In the genomic region with DNA sequence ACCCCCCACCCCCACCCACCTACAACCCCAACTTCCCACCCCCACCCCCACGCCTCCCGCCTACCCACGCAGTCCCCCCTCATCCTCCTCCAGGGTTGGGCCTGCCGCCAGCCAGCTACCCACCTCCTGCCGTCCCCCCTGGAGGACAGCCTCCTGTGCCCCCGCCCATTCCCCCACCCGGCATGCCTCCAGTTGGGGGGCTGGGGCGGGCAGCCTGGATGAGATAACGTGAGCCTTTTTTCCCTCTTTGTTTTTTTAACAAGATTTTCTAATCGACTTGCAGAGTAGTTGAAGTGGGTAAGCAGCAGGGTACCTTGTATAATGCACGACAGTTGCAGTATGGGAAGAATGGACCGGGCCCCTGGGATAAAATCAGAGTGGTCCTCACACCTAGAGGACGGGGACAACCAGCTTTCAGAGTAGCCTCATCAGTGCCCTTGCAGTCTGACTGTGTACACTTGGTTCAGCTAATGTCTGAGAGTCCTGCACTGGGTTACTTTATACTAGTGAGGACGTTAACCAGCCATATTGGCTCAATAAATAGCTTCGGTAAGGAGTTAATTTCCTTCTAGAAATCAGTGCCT, we compare ENCODE assay signal across 1 cellular context.
TF ChIP-seq lines count a peak whose summit lies in the region.

No MANE protein-coding gene starts in this region.

TF ChIP-seq in HepG2, 621 proteins besides CTCF, POLR2A, EP300 and RAD21:
- TF ChIP-seq, protein P1, sequence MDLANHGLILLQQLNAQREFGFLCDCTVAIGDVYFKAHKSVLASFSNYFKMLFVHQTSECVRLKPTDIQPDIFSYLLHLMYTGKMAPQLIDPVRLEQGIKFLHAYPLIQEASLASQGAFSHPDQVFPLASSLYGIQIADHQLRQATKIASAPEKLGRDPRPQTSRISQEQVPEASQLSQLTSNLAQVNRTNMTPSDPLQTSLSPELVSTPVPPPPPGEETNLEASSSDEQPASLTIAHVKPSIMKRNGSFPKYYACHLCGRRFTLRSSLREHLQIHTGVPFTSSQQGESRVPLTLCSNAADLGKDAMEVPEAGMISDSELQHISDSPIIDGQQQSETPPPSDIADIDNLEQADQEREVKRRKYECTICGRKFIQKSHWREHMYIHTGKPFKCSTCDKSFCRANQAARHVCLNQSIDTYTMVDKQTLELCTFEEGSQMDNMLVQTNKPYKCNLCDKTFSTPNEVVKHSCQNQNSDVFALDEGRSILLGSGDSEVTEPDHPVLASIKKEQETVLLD (CRISPR knock-in tag; IDR thresholded peaks at IDR 0.05; ENCODE audit: low read depth): no peak
- TF ChIP-seq, protein P2, sequence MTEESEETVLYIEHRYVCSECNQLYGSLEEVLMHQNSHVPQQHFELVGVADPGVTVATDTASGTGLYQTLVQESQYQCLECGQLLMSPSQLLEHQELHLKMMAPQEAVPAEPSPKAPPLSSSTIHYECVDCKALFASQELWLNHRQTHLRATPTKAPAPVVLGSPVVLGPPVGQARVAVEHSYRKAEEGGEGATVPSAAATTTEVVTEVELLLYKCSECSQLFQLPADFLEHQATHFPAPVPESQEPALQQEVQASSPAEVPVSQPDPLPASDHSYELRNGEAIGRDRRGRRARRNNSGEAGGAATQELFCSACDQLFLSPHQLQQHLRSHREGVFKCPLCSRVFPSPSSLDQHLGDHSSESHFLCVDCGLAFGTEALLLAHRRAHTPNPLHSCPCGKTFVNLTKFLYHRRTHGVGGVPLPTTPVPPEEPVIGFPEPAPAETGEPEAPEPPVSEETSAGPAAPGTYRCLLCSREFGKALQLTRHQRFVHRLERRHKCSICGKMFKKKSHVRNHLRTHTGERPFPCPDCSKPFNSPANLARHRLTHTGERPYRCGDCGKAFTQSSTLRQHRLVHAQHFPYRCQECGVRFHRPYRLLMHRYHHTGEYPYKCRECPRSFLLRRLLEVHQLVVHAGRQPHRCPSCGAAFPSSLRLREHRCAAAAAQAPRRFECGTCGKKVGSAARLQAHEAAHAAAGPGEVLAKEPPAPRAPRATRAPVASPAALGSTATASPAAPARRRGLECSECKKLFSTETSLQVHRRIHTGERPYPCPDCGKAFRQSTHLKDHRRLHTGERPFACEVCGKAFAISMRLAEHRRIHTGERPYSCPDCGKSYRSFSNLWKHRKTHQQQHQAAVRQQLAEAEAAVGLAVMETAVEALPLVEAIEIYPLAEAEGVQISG (CRISPR knock-in tag; IDR thresholded peaks at IDR 0.05): no peak
- TF ChIP-seq SATB2 (CRISPR knock-in tag; IDR thresholded peaks at IDR 0.05) (no peak), NFKBIZ (CRISPR knock-in tag; IDR thresholded peaks at IDR 0.05) (no peak), RBM22 (optimal IDR thresholded peaks at IDR 0.05; ENCODE audit: low read length) (peak; percentile 67), KLF13 (CRISPR knock-in tag; IDR thresholded peaks at IDR 0.05) (no peak)
- TF ChIP-seq, protein P3, sequence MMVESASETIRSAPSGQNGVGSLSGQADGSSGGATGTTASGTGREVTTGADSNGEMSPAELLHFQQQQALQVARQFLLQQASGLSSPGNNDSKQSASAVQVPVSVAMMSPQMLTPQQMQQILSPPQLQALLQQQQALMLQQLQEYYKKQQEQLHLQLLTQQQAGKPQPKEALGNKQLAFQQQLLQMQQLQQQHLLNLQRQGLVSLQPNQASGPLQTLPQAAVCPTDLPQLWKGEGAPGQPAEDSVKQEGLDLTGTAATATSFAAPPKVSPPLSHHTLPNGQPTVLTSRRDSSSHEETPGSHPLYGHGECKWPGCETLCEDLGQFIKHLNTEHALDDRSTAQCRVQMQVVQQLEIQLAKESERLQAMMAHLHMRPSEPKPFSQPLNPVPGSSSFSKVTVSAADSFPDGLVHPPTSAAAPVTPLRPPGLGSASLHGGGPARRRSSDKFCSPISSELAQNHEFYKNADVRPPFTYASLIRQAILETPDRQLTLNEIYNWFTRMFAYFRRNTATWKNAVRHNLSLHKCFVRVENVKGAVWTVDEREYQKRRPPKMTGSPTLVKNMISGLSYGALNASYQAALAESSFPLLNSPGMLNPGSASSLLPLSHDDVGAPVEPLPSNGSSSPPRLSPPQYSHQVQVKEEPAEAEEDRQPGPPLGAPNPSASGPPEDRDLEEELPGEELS (CRISPR knock-in tag; IDR thresholded peaks at IDR 0.05): no peak
